In genomic region chr11:108222686-108223448, GRCh38 we compare ENCODE assay signal across 8 cellular contexts. TPM values are rescaled to one million over a fixed set of nuclear protein-coding genes. Genes with fewer than 3 reads are reported as not detected.
A peak's percentile ranks its signal among the peaks of the same experiment; 100 is the strongest.
DNase-seq lines count a peak whose midpoint lies in the region; ATAC-seq and TF ChIP-seq lines count a peak whose summit lies in the region.

A gene with protein sequence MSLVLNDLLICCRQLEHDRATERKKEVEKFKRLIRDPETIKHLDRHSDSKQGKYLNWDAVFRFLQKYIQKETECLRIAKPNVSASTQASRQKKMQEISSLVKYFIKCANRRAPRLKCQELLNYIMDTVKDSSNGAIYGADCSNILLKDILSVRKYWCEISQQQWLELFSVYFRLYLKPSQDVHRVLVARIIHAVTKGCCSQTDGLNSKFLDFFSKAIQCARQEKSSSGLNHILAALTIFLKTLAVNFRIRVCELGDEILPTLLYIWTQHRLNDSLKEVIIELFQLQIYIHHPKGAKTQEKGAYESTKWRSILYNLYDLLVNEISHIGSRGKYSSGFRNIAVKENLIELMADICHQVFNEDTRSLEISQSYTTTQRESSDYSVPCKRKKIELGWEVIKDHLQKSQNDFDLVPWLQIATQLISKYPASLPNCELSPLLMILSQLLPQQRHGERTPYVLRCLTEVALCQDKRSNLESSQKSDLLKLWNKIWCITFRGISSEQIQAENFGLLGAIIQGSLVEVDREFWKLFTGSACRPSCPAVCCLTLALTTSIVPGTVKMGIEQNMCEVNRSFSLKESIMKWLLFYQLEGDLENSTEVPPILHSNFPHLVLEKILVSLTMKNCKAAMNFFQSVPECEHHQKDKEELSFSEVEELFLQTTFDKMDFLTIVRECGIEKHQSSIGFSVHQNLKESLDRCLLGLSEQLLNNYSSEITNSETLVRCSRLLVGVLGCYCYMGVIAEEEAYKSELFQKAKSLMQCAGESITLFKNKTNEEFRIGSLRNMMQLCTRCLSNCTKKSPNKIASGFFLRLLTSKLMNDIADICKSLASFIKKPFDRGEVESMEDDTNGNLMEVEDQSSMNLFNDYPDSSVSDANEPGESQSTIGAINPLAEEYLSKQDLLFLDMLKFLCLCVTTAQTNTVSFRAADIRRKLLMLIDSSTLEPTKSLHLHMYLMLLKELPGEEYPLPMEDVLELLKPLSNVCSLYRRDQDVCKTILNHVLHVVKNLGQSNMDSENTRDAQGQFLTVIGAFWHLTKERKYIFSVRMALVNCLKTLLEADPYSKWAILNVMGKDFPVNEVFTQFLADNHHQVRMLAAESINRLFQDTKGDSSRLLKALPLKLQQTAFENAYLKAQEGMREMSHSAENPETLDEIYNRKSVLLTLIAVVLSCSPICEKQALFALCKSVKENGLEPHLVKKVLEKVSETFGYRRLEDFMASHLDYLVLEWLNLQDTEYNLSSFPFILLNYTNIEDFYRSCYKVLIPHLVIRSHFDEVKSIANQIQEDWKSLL (N-terminal part only) (plus strand): TSS chr11:108223067. CDS start chr11:108227625, 4,558 bp downstream.

- intact Hi-C loops in Caco-2 (cut with micrococcal nuclease; ENCODE audit: unreplicated experiment): loop anchor here (1.0 to 5.0 kb wide), 8 partner anchors 102 to 425 kb away; partner anchors contain the start of genes ACAT1, C11orf65, CUL5 and EXPH5

- WGBS in endodermal cell (ENCODE audit: insufficient coverage in 1 of 2, insufficient read length in 1 of 2), 2 experiments: 0% methylated on average over 22 to 64 of the region's 64 CpGs

- no TSS peak for BruUV-seq in Caco-2 (replicated peaks; lab: Mats Ljungman, UMichigan)

- H3K27ac ChIP-seq in endodermal cell (ENCODE audit: low read depth, low read length): peak within 1 kb of the TSS; percentile 93

- H3K9me3 Mint-ChIP-seq in Caco-2 (ENCODE audit: unreplicated experiment) (no peaks in the 10 kb centered on the region), endodermal cell (no peaks in the 10 kb centered on the region)

- H3K27ac Mint-ChIP-seq in Caco-2 (ENCODE audit: unreplicated experiment) (no peak within 1 kb of the TSS), endodermal cell (peak within 1 kb of the TSS; percentile 100)

- peak within 1 kb of the TSS; percentile 62 for H3K4me3 ChIP-seq in Caco-2 (ENCODE audit: low read depth, low read length)
- peak within 1 kb of the TSS; percentile 99 for H3K4me3 ChIP-seq in endodermal cell (ENCODE audit: low read length)

- POLR2A ChIA-PET in Caco-2 (lab: Charles Lee): interaction anchor here (0.5 to 1.6 kb wide), 9 partner anchors 31 to 442 kb away, joined by 3 to 8 read pairs (median 4); partner anchors contain the start of genes C11orf65, CUL5, DDX10 and EXPH5

- H3K4me1 Mint-ChIP-seq in Caco-2 (ENCODE audit: low read depth, unreplicated experiment) (peaks cover 21% of the 10 kb centered on the region), endodermal cell (peaks cover 36% of the 10 kb centered on the region)

- H3K27me3 ChIP-seq in Caco-2 (replicated peaks; ENCODE audit: control insufficient read depth, insufficient read depth, low read length) (no peaks in the 10 kb centered on the region), endodermal cell (ENCODE audit: control insufficient read depth, insufficient read depth, low read length, poor library complexity, severe bottlenecking) (no peaks in the 10 kb centered on the region)

- TF ChIP-seq CTCF in Caco-2 (IDR thresholded peaks at IDR 0.05; ENCODE audit: insufficient read depth in 1 of 2, low read depth in 1 of 2, low read length in 1 of 2, severe bottlenecking in 1 of 2, unreplicated experiment in 1 of 2) (peak; percentile 86 to 98), endodermal cell (conservative IDR thresholded peaks at IDR 0.05) (peak; percentile 76)

- peak; percentile 100 for DNase-seq in Caco-2
- DNase-seq in HT1080 (ENCODE audit: low read depth): peak; percentile 99
- DNase-seq in NOMO-1 (lab: John Stamatoyannopoulos, UW; ENCODE audit: unreplicated experiment in 2 of 2): peak; percentile 99 to 100
- peak; percentile 97 to 98 for DNase-seq in activated CD8-positive, alpha-beta memory T cell treated with anti-CD3 and anti-CD28 coated beads for 4 hours (ENCODE audit: low read depth in 2 of 2)
- peak; percentile 99 for DNase-seq in endodermal cell
- peak; percentile 99 for DNase-seq in mesenteric fat pad (ENCODE audit: low spot score)
- DNase-seq in stimulated activated CD8-positive, alpha-beta memory T cell treated with anti-CD3 and anti-CD28 coated beads, Interleukin-15, amount 100 ng/mL, for 24 hours (ENCODE audit: low read depth): peak; percentile 93

- H3K4me1 ChIP-seq in Caco-2 (peaks cover 19% of the 10 kb centered on the region), endodermal cell (ENCODE audit: control insufficient read depth, insufficient read depth, low read length) (peaks cover 7% of the 10 kb centered on the region)

- H3K27me3 Mint-ChIP-seq in Caco-2 (ENCODE audit: insufficient read depth, unreplicated experiment): no peaks in the 10 kb centered on the region
- H3K27me3 Mint-ChIP-seq in endodermal cell (ENCODE audit: insufficient read depth): no peaks in the 10 kb centered on the region

- CTCF ChIA-PET in Caco-2 (lab: Charles Lee): interaction anchor here (0.6 to 1.9 kb wide), 14 partner anchors 16 to 646 kb away, joined by 3 to 11 read pairs (median 6); partner anchors contain the start of genes C11orf65, CUL5 and DDX10

- ATAC-seq in GM21360 (IDR thresholded peaks at IDR 0.05; ENCODE audit: unreplicated experiment): peak; percentile 75

- no peaks in the 10 kb centered on the region for H3K9me3 ChIP-seq in Caco-2
- no peaks in the 10 kb centered on the region for H3K9me3 ChIP-seq in endodermal cell (ENCODE audit: control insufficient read depth, low read length)

- no peak within 1 kb of the TSS for H3K4me3 Mint-ChIP-seq in Caco-2 (ENCODE audit: unreplicated experiment)
- no peak within 1 kb of the TSS for H3K4me3 Mint-ChIP-seq in endodermal cell

- H3K36me3 ChIP-seq in Caco-2 (ENCODE audit: control insufficient read depth, insufficient read depth, low read length) (0 out of 2 replicates have a peak, but pooled peaks cover 1% of the 10 kb centered on the region), endodermal cell (ENCODE audit: control insufficient read depth, insufficient read depth, low read length) (no peaks in the 10 kb centered on the region)

- H3K36me3 Mint-ChIP-seq in Caco-2 (ENCODE audit: insufficient read depth, unreplicated experiment) (peaks cover 24% of the 10 kb centered on the region), endodermal cell (ENCODE audit: low read depth) (no peaks in the 10 kb centered on the region)

- H3K9ac ChIP-seq in endodermal cell (ENCODE audit: extremely low read depth, low read length, poor library complexity, severe bottlenecking): peak within 1 kb of the TSS; percentile 95

RNA-seq across cellular contexts. Expression of the gene that starts here (rescaled TPM):
- total RNA-seq in Caco-2 (2022): 77.1 and 77.9 TPM in 2 replicates
- 28.3 and 35.9 TPM in 2 replicates for total RNA-seq in HT1080 (2014; rRNA removed; shearing (Covaris generic))
- 14.6 and 26.0 TPM in 2 replicates for polyA plus RNA-seq in HT1080 (2015; cell fraction: cytosol; rRNA removed)
- 176 and 196 TPM in 2 replicates for polyA plus RNA-seq in HT1080 (2015; cell fraction: nucleus; rRNA removed)
- 10 to 100 TPM; 60.9 to 63.0 TPM for total RNA-seq in endodermal cell
- 26.3 TPM for polyA plus RNA-seq in endodermal cell (2013, experiment 1 of 2)
- polyA plus RNA-seq in endodermal cell (2013, experiment 2 of 2): 23.7 TPM
- 54.5 TPM for total RNA-seq in mesenteric fat pad

Comparison
In these comparisons a context has a peak if more than half of its experiments do, and no peak if none do; other contexts are left out.
1. Peak in every context shown above with its lines: DNase-seq, ATAC-seq, H3K4me3 ChIP-seq and H3K27ac ChIP-seq.